ENCODE assay signal across 34 cellular contexts in genomic region chr20:36193937-36194712, GRCh38. TPM values are rescaled to one million over a fixed set of nuclear protein-coding genes. Genes with fewer than 3 reads are reported as not detected.
"Had no signal": no experiment of that assay in that cellular context is flagged by ENCODE, and none has a peak within 500 bp of the region (broad histone marks: within the 10 kb centered on the region; RNA-seq: fewer than 3 reads in every experiment).

No MANE protein-coding gene starts in this region.

- H3K27me3 Mint-ChIP-seq: activated naive CD8-positive, alpha-beta T cell; activated T-cell treated with anti-CD3 and anti-CD28 coated beads, Interleukin-2, amount 50 U/mL, for 24 hours; brain had no signal

- H3K4me1 Mint-ChIP-seq: activated CD4-positive, alpha-beta memory T cell treated with anti-CD3 and anti-CD28 coated beads, Interleukin-2, amount 10 ng/mL, durations not matched to agents 7 days and 5 days; activated CD4-positive, alpha-beta T cell treated with anti-CD3 and anti-CD28 coated beads for 36 hours; activated CD4-positive, alpha-beta T cell treated with anti-CD3 and anti-CD28 coated beads, Interleukin-2, amount 10 ng/mL, durations not matched to agents 7 days and 5 days; activated T-helper 17 cell treated with anti-CD3 and anti-CD28 coated beads, Interleukin-2, amount 50 U/mL, for 72 hours; brain had no signal

- H3K4me1 ChIP-seq: breast epithelium, colonic mucosa, esophagus squamous epithelium, gastroesophageal sphincter had no signal

- H3K27ac ChIP-seq: breast epithelium, cardiac muscle cell, colonic mucosa, epithelial cell of prostate, esophagus squamous epithelium, gastroesophageal sphincter had no signal

- H3K36me3 ChIP-seq: colonic mucosa had no signal

- H3K4me3 ChIP-seq: breast epithelium, cardiac muscle cell, colonic mucosa, esophagus squamous epithelium, gastroesophageal sphincter had no signal

- DNase-seq: activated CD4-positive, alpha-beta memory T cell treated with anti-CD3 and anti-CD28 coated beads, Interleukin-2, amount 10 ng/mL, durations not matched to agents 7 days and 5 days; activated CD4-positive, alpha-beta T cell treated with anti-CD3 and anti-CD28 coated beads for 36 hours; activated CD4-positive, alpha-beta T cell treated with anti-CD3 and anti-CD28 coated beads, Interleukin-2, amount 10 ng/mL, durations not matched to agents 7 days and 5 days; activated CD4-positive, alpha-beta T cell treated with anti-CD3 and anti-CD28 coated beads, Interleukin-2, amount 50 U/mL, for 4 hours; activated CD4-positive, CD25-positive, alpha-beta regulatory T cell; activated CD4-positive, CD25-positive, alpha-beta regulatory T cell treated with anti-CD3 and anti-CD28 coated beads, Interleukin-2, amount 50 U/mL, for 72 hours; activated CD8-positive, alpha-beta memory T cell treated with anti-CD3 and anti-CD28 coated beads, Interleukin-2, amount 50 U/mL, for 48 hours; activated effector memory CD4-positive, alpha-beta T cell treated with Interleukin-2 at 50 U/mL for 16 hours; activated gamma-delta T cell treated with Interleukin-2 at 50 U/mL for 16 hours; activated naive CD4-positive, alpha-beta T cell treated with anti-CD3 and anti-CD28 coated beads, Interleukin-2, amount 50 U/mL, for 16 hours; activated naive CD4-positive, alpha-beta T cell treated with Interleukin-2 at 50 U/mL for 16 hours; activated T-cell treated with anti-CD3 and anti-CD28 coated beads for 4 hours; activated T-cell treated with anti-CD3 and anti-CD28 coated beads, Interleukin-2, amount 50 U/mL, for 24 hours; activated T-cell treated with anti-CD3 and anti-CD28 coated beads, Interleukin-2, amount 50 U/mL, for 72 hours; amniotic stem cell; aorta; central memory CD4-positive, alpha-beta T cell; cerebellar nuclear complex; colonic mucosa; effector CD8-positive, alpha-beta T cell; esophagus squamous epithelium; foreskin melanocyte; head of caudate nucleus; T-helper 2 cell had no signal

- H3K27ac Mint-ChIP-seq: activated CD4-positive, alpha-beta memory T cell treated with anti-CD3 and anti-CD28 coated beads, Interleukin-2, amount 10 ng/mL, durations not matched to agents 7 days and 5 days; activated CD4-positive, alpha-beta T cell treated with anti-CD3 and anti-CD28 coated beads for 36 hours; activated CD4-positive, alpha-beta T cell treated with anti-CD3 and anti-CD28 coated beads, Interleukin-2, amount 10 ng/mL, durations not matched to agents 7 days and 5 days; activated naive CD8-positive, alpha-beta T cell; activated T-cell treated with anti-CD3 and anti-CD28 coated beads, Interleukin-2, amount 50 U/mL, for 24 hours; activated T-cell treated with anti-CD3 and anti-CD28 coated beads, Interleukin-2, amount 50 U/mL, for 72 hours; activated T-helper 17 cell treated with anti-CD3 and anti-CD28 coated beads, Interleukin-2, amount 50 U/mL, for 72 hours; brain had no signal

- H3K27me3 ChIP-seq: breast epithelium, cardiac muscle cell, colonic mucosa, esophagus squamous epithelium, gastroesophageal sphincter had no signal

- ATAC-seq: activated CD4-positive, alpha-beta T cell treated with anti-CD3 and anti-CD28 coated beads for 36 hours; activated T-cell treated with anti-CD3 and anti-CD28 coated beads, Interleukin-2, amount 50 U/mL, for 72 hours; activated T-helper 17 cell treated with anti-CD3 and anti-CD28 coated beads, Interleukin-2, amount 50 U/mL, for 72 hours; gastroesophageal sphincter had no signal

- H3K9me3 Mint-ChIP-seq: activated CD4-positive, alpha-beta memory T cell treated with anti-CD3 and anti-CD28 coated beads, Interleukin-2, amount 10 ng/mL, durations not matched to agents 7 days and 5 days; activated CD4-positive, alpha-beta T cell treated with anti-CD3 and anti-CD28 coated beads, Interleukin-2, amount 10 ng/mL, durations not matched to agents 7 days and 5 days; activated T-cell treated with anti-CD3 and anti-CD28 coated beads, Interleukin-2, amount 50 U/mL, for 24 hours; activated T-cell treated with anti-CD3 and anti-CD28 coated beads, Interleukin-2, amount 50 U/mL, for 72 hours; activated T-helper 17 cell treated with anti-CD3 and anti-CD28 coated beads, Interleukin-2, amount 50 U/mL, for 72 hours; brain had no signal

- FAIRE-seq: endometrium, endothelial cell of umbilical vein had no signal

- H3K4me3 Mint-ChIP-seq: activated CD4-positive, alpha-beta memory T cell treated with anti-CD3 and anti-CD28 coated beads, Interleukin-2, amount 10 ng/mL, durations not matched to agents 7 days and 5 days; activated CD4-positive, alpha-beta T cell treated with anti-CD3 and anti-CD28 coated beads for 36 hours; activated CD4-positive, alpha-beta T cell treated with anti-CD3 and anti-CD28 coated beads, Interleukin-2, amount 10 ng/mL, durations not matched to agents 7 days and 5 days; activated naive CD8-positive, alpha-beta T cell; activated T-cell treated with anti-CD3 and anti-CD28 coated beads, Interleukin-2, amount 50 U/mL, for 24 hours; activated T-cell treated with anti-CD3 and anti-CD28 coated beads, Interleukin-2, amount 50 U/mL, for 72 hours; activated T-helper 17 cell treated with anti-CD3 and anti-CD28 coated beads, Interleukin-2, amount 50 U/mL, for 72 hours; brain had no signal

- H3K36me3 Mint-ChIP-seq: activated naive CD8-positive, alpha-beta T cell had no signal

- H3K9me3 ChIP-seq: breast epithelium, colonic mucosa, esophagus squamous epithelium, gastroesophageal sphincter had no signal

RNA-seq across cellular contexts. Expression of gene EPB41L1, which starts 39.6 kb away (rescaled TPM):
- total RNA-seq: T-helper 1 cell treated with Interleukin-12 subunit alpha and Interleukin-12 subunit beta and Interleukin-4 antibody, amounts not matched to agents 30 ng/mL and 1 ng/mL, for 36 hours had no signal
